1 cellular context compared by ENCODE assay signal in genomic region chr2:118231759-118232158, GRCh38.
TF ChIP-seq lines count a peak whose summit lies in the region.

No MANE protein-coding gene starts in this region.

TF ChIP-seq in HCT116, 20 proteins besides CTCF, POLR2A, EP300 and RAD21 (continued from another document):
- TF ChIP-seq TCF7L2 (IDR thresholded peaks at IDR 0.05; ENCODE audit: borderline replicate concordance, extremely low read depth, insufficient read depth, insufficient read length) (no peak), ZNF274 (IDR thresholded peaks at IDR 0.05; ENCODE audit: low read depth, low read length) (no peak), SP1 (IDR thresholded peaks at IDR 0.05; ENCODE audit: low read depth) (no peak), SIN3A (IDR thresholded peaks at IDR 0.05; ENCODE audit: low read depth) (no peak), YY1 (IDR thresholded peaks at IDR 0.05; ENCODE audit: extremely low read depth, insufficient replicate concordance, low read depth, low read length) (no peak), CEBPB (IDR thresholded peaks at IDR 0.05; ENCODE audit: low read depth) (no peak), EGR1 (IDR thresholded peaks at IDR 0.05; ENCODE audit: low read depth) (no peak)
